Comparison of ENCODE assay signal across 27 cellular contexts in genomic region chr3:59608356-59608755, GRCh38.
DNase-seq lines count a peak whose midpoint lies in the region; ATAC-seq, FAIRE-seq and TF ChIP-seq lines count a peak whose summit lies in the region.
"Had no signal": no experiment of that assay in that cellular context is flagged by ENCODE, and none has a peak within 500 bp of the region (broad histone marks: within the 10 kb centered on the region; RNA-seq: fewer than 3 reads in every experiment).

No MANE protein-coding gene starts in this region.

- no peak overlapping the region for H4K91ac ChIP-seq in mesenchymal stem cell (ENCODE audit: low read length)

- DNase-seq in NCI-H2029 treated with DMSO at 0.1 percent for 48 hours (lab: John Stamatoyannopoulos, UW) (peak; percentile 71), NCI-H2029 (lab: John Stamatoyannopoulos, UW) (no peak), NCI-H2107 (lab: John Stamatoyannopoulos, UW) (peak; percentile 56), NCI-H510A treated with DMSO at 0.1 percent for 48 hours (lab: John Stamatoyannopoulos, UW) (peak; percentile 87), mesenchymal stem cell (no peak), GM12891 (ENCODE audit: insufficient read length, low spot score) (no peak), hepatocyte (ENCODE audit: low spot score) (no peak)
- DNase-seq: activated CD8-positive, alpha-beta T cell treated with anti-CD3 and anti-CD28 coated beads, Interleukin-2, amount 10 ng/mL, durations not matched to agents 7 days and 5 days; activated naive CD4-positive, alpha-beta T cell treated with anti-CD3 and anti-CD28 coated beads for 36 hours; activated T-cell treated with anti-CD3 and anti-CD28 coated beads, Interleukin-2, amount 50 U/mL, for 24 hours; dermis blood vessel endothelial cell; heart left ventricle; KG1; left lung; pancreas; right cardiac atrium; stimulated activated CD8-positive, alpha-beta memory T cell treated with anti-CD3 and anti-CD28 coated beads, Interleukin-4, amount 100 ng/mL, for 48 hours; T1000; uterus had no signal

- no peak for FAIRE-seq in GM12891 (lab: Jason Lieb, UNC)
- FAIRE-seq: A204.1, GM12878, H1, pancreas had no signal

- no peak overlapping the region for H3K23ac ChIP-seq in mesenchymal stem cell (ENCODE audit: low read length in 2 of 2)

- H2BK12ac ChIP-seq in mesenchymal stem cell (ENCODE audit: low read length in 2 of 2) = no peak overlapping the region

- H3K36me3 ChIP-seq in mesenchymal stem cell (ENCODE audit: control insufficient read depth in 1 of 2, insufficient read depth in 2 of 2, low read depth in 1 of 2, low read length in 2 of 2) (no peaks in the 10 kb centered on the region), hepatocyte (replicated peaks; ENCODE audit: insufficient read depth, low read depth) (no peaks in the 10 kb centered on the region)
- H3K36me3 ChIP-seq: BLaER1, cardiac muscle cell, heart left ventricle, left lung, pancreas, uterus had no signal

- H3K9ac ChIP-seq in mesenchymal stem cell (ENCODE audit: low read length) = no peak overlapping the region
- H3K9ac ChIP-seq: BLaER1 had no signal

- H3K4ac ChIP-seq in mesenchymal stem cell (ENCODE audit: low read depth in 1 of 2, low read length in 2 of 2) = no peak overlapping the region

- WGBS in mesenchymal stem cell = 84% methylated on average over 4 of the region's 6 CpGs
- WGBS in hepatocyte (ENCODE audit: low lambda C conversion rate, missing lambda C conversion rate) = 89% methylated on average over 6 of the region's 6 CpGs

- ATAC-seq in activated CD4-positive, CD25-positive, alpha-beta regulatory T cell treated with anti-CD3 and anti-CD28 coated beads, Interleukin-2, amount 50 U/mL, for 24 hours = no peak
- ATAC-seq: activated CD8-positive, alpha-beta T cell treated with anti-CD3 and anti-CD28 coated beads, Interleukin-2, amount 10 ng/mL, durations not matched to agents 7 days and 5 days; GM12878; natural killer cell treated with Interleukin-12 subunit alpha and Interleukin-12 subunit beta and Interleukin-15 and Interleukin-18, amount 100 ng/mL, for 72 hours had no signal

- H3K18ac ChIP-seq in mesenchymal stem cell (ENCODE audit: low read depth in 1 of 2, low read length in 2 of 2) = no peak overlapping the region

- H4K20me1 ChIP-seq in hepatocyte (ENCODE audit: insufficient read depth, poor library complexity, severe bottlenecking) = no peaks in the 10 kb centered on the region
- H4K20me1 ChIP-seq: BLaER1 had no signal

- H3K14ac ChIP-seq in mesenchymal stem cell (ENCODE audit: low read length in 2 of 2) = no peak overlapping the region

- no peak overlapping the region for H2BK15ac ChIP-seq in mesenchymal stem cell (ENCODE audit: low read depth, poor library complexity, severe bottlenecking)

- peaks cover 0 to 2% of the 10 kb centered on the region in 2 experiments for H3K27me3 ChIP-seq in mesenchymal stem cell (ENCODE audit: control insufficient read depth in 1 of 2, insufficient read depth in 1 of 2, low read length in 2 of 2)
- H3K27me3 ChIP-seq in hepatocyte = no peaks in the 10 kb centered on the region
- H3K27me3 ChIP-seq: BLaER1, cardiac muscle cell, heart left ventricle, left lung, pancreas, uterus had no signal

- H2AK5ac ChIP-seq in mesenchymal stem cell (ENCODE audit: low read length, severe bottlenecking) = peak overlapping the region; percentile 47

- H3K4me2 ChIP-seq in mesenchymal stem cell (ENCODE audit: low read length, poor library complexity, severe bottlenecking) (no peak overlapping the region), hepatocyte (no peak overlapping the region)
- H3K4me2 ChIP-seq: BLaER1 had no signal

- H2AFZ ChIP-seq in mesenchymal stem cell (ENCODE audit: low read depth, low read length) (no peak overlapping the region), hepatocyte (no peak overlapping the region)

- H3K9me2 ChIP-seq in hepatocyte (replicated peaks; ENCODE audit: insufficient read depth) = no peaks in the 10 kb centered on the region

- H3K4me1 ChIP-seq in mesenchymal stem cell (ENCODE audit: control insufficient read depth, insufficient read depth, low read depth, low read length) (peaks cover 12% of the 10 kb centered on the region), hepatocyte (ENCODE audit: insufficient read depth) (peaks cover 17% of the 10 kb centered on the region)
- H3K4me1 ChIP-seq: BLaER1, left lung, pancreas, uterus had no signal

- H3K79me1 ChIP-seq in mesenchymal stem cell (replicated peaks; ENCODE audit: low read length, poor library complexity, severe bottlenecking) = no peaks in the 10 kb centered on the region

- TF ChIP-seq CTCF in hepatocyte (IDR thresholded peaks at IDR 0.05; ENCODE audit: poor library complexity) = no peak

- H3K79me2 ChIP-seq in hepatocyte = no peaks in the 10 kb centered on the region

- H2BK5ac ChIP-seq in mesenchymal stem cell (ENCODE audit: low read depth, low read length, poor library complexity, severe bottlenecking) = no peak overlapping the region

- H3K9me3 ChIP-seq in mesenchymal stem cell (ENCODE audit: control insufficient read depth, low read length) = no peaks in the 10 kb centered on the region
- H3K9me3 ChIP-seq in hepatocyte (ENCODE audit: low read depth) = no peaks in the 10 kb centered on the region
- H3K9me3 ChIP-seq: BLaER1, heart left ventricle, left lung, pancreas, uterus had no signal

- H3K4me3 ChIP-seq in mesenchymal stem cell (ENCODE audit: insufficient read depth in 1 of 2, low read depth in 1 of 2, low read length in 2 of 2) = no peak overlapping the region
- H3K4me3 ChIP-seq in hepatocyte = no peak overlapping the region
- H3K4me3 ChIP-seq: BLaER1, cardiac muscle cell, GM12878, heart left ventricle, left lung, pancreas, SK-N-MC, uterus had no signal

- no peak for TF ChIP-seq POLR2A in GM12891 (IDR thresholded peaks at IDR 0.05; ENCODE audit: low read depth, low read length)

- H2BK120ac ChIP-seq in mesenchymal stem cell (ENCODE audit: low read depth, low read length) = no peak overlapping the region

- H3K27ac ChIP-seq in mesenchymal stem cell (ENCODE audit: low read length, poor library complexity, severe bottlenecking) (no peak overlapping the region), hepatocyte (no peak overlapping the region)
- H3K27ac ChIP-seq: BLaER1, cardiac muscle cell, left lung, pancreas, SK-N-MC, uterus had no signal

- H4K8ac ChIP-seq in mesenchymal stem cell (ENCODE audit: low read length) = no peak overlapping the region

TF ChIP-seq in GM12891, 5 proteins besides CTCF, POLR2A, EP300 and RAD21:
- TF ChIP-seq POU2F2 (IDR thresholded peaks at IDR 0.05; ENCODE audit: low read depth, low read length) = no peak
- no peak for TF ChIP-seq PAX5 (IDR thresholded peaks at IDR 0.05; ENCODE audit: insufficient read depth, low read length, severe bottlenecking)
- no peak for TF ChIP-seq TAF1 (IDR thresholded peaks at IDR 0.05; ENCODE audit: low read depth, low read length)
- no peak for TF ChIP-seq SPI1 (IDR thresholded peaks at IDR 0.05; ENCODE audit: low read depth, low read length)
- TF ChIP-seq POLR2AphosphoS5 (IDR thresholded peaks at IDR 0.05; ENCODE audit: low read depth, low read length) = no peak

Comparison
In these comparisons a context has a peak if more than half of its experiments do, and no peak if none do; other contexts are left out.
1. DNase-seq: peak in NCI-H2029 treated with DMSO at 0.1 percent for 48 hours (single experiment), NCI-H2107 (single experiment) and NCI-H510A treated with DMSO at 0.1 percent for 48 hours (single experiment); none in NCI-H2029 (single experiment), mesenchymal stem cell (single experiment), GM12891 (single experiment) and hepatocyte (single experiment).